In the genomic region with DNA sequence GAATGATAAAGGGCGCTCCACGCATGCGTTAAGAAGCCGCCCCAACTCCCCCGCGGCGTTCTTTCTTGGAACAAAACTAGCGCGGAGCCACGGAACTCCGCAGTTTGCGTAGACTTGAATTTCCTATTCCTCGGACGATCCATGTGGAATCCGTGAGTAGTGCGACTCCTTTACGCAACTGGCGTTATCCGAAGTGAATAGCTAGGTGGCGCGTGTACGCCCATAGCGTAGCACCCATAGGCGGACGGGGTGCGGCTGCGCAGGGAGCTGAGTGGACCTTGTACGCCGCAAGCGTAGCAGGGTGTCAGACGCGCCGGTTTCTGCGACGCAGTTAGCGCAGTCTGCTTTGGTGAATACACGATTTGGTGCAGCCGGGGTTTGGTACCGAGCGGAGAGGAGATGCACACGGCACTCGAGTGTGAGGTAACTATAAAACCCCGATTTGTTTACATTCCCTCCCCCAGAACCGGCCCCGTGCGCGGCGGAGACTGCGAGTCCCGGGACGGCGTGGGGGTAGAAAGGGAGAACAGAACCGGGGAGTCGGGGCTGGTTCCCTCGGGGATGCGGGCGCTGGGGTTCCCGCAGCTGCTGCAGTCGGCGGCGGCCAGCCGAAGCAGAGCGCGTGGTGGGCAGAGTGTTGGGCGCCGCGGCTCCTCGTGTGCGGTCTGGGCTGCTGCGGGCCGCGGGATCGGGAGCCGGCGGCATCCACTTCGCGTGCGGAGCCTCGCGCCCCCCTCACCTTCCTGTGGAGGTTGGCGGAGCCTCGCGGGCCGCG, we compare ENCODE assay signal across 8 cellular contexts. TPM values are rescaled to one million over a fixed set of nuclear protein-coding genes. Genes with fewer than 3 reads are reported as not detected.
DNase-seq lines count a peak whose midpoint lies in the region; FAIRE-seq and TF ChIP-seq lines count a peak whose summit lies in the region.

A gene with protein sequence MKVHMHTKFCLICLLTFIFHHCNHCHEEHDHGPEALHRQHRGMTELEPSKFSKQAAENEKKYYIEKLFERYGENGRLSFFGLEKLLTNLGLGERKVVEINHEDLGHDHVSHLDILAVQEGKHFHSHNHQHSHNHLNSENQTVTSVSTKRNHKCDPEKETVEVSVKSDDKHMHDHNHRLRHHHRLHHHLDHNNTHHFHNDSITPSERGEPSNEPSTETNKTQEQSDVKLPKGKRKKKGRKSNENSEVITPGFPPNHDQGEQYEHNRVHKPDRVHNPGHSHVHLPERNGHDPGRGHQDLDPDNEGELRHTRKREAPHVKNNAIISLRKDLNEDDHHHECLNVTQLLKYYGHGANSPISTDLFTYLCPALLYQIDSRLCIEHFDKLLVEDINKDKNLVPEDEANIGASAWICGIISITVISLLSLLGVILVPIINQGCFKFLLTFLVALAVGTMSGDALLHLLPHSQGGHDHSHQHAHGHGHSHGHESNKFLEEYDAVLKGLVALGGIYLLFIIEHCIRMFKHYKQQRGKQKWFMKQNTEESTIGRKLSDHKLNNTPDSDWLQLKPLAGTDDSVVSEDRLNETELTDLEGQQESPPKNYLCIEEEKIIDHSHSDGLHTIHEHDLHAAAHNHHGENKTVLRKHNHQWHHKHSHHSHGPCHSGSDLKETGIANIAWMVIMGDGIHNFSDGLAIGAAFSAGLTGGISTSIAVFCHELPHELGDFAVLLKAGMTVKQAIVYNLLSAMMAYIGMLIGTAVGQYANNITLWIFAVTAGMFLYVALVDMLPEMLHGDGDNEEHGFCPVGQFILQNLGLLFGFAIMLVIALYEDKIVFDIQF (plus strand): TSS at position 368 of the 775 bp plus-strand sequence. CDS start 22,817 bp downstream, outside the sequence.

- H3K9me3 Mint-ChIP-seq in HFFc6, result no peaks in the 10 kb centered on the region
- H3K9me3 Mint-ChIP-seq in activated naive CD4-positive, alpha-beta T cell treated with anti-CD3 and anti-CD28 coated beads, Interleukin-2, amount 10 ng/mL, durations not matched to agents 7 days and 5 days, result peaks cover under 1% of the 10 kb centered on the region

- H3K27ac Mint-ChIP-seq in HFFc6, result peak within 1 kb of the TSS; percentile 97
- peak within 1 kb of the TSS; percentile 100 for H3K27ac Mint-ChIP-seq in activated naive CD4-positive, alpha-beta T cell treated with anti-CD3 and anti-CD28 coated beads, Interleukin-2, amount 10 ng/mL, durations not matched to agents 7 days and 5 days

- peak; percentile 91 for DNase-seq in GM04503 (ENCODE audit: low read depth)
- DNase-seq in HFFc6, result peak; percentile 93
- DNase-seq in NB4 (ENCODE audit: low read depth), result peak; percentile 98
- DNase-seq in SK-N-MC (ENCODE audit: low read depth, low spot score), result peak; percentile 96
- peak; percentile 97 for DNase-seq in activated naive CD4-positive, alpha-beta T cell treated with anti-CD3 and anti-CD28 coated beads, Interleukin-2, amount 10 ng/mL, durations not matched to agents 7 days and 5 days
- DNase-seq in frontal cortex (ENCODE audit: low spot score in 2 of 2), result peak; percentile 81 to 84
- DNase-seq in neuronal stem cell (ENCODE audit: low spot score), result peak; percentile 97

- peak within 1 kb of the TSS; percentile 75 for H3K27ac ChIP-seq in SK-N-MC
- peak within 1 kb of the TSS; percentile 83 for H3K27ac ChIP-seq in neuronal stem cell (replicated peaks; ENCODE audit: low read length)

- no peaks in the 10 kb centered on the region for H3K27me3 ChIP-seq in neuronal stem cell (ENCODE audit: control insufficient read depth in 3 of 3, insufficient read depth in 3 of 3, low read depth in 1 of 3, low read length in 3 of 3)

- peak within 1 kb of the TSS; percentile 100 for H3K18ac ChIP-seq in neuronal stem cell (ENCODE audit: low read length)

- peak within 1 kb of the TSS; percentile 43 for H4K8ac ChIP-seq in neuronal stem cell (ENCODE audit: low read depth, low read length)

- peak within 1 kb of the TSS; percentile 17 for H2BK15ac ChIP-seq in neuronal stem cell (ENCODE audit: low read length)

- H3K9me3 ChIP-seq in SK-N-MC (ENCODE audit: low read depth, low read length), result no peaks in the 10 kb centered on the region
- H3K9me3 ChIP-seq in neuronal stem cell (replicated peaks in 1 of 2; ENCODE audit: control insufficient read depth in 2 of 2, insufficient read depth in 1 of 2, low read depth in 1 of 2, low read length in 2 of 2), result no peaks in the 10 kb centered on the region

- TF ChIP-seq POLR2A in NB4 (IDR thresholded peaks at IDR 0.05; ENCODE audit: extremely low read depth, insufficient read length), result peak; percentile 94

- H2BK120ac ChIP-seq in neuronal stem cell (ENCODE audit: low read depth, low read length), result no peak within 1 kb of the TSS

- peak within 1 kb of the TSS; percentile 97 for H3K14ac ChIP-seq in neuronal stem cell (ENCODE audit: low read length)

- H3K9ac ChIP-seq in SK-N-MC (ENCODE audit: insufficient read length) (peak within 1 kb of the TSS; percentile 93), neuronal stem cell (ENCODE audit: low read depth, low read length, poor library complexity) (peak within 1 kb of the TSS; percentile 98)

- no peak within 1 kb of the TSS for H2BK12ac ChIP-seq in neuronal stem cell (ENCODE audit: low read length)

- peak; percentile 97 for FAIRE-seq in frontal cortex (lab: Jason Lieb, UNC)

- peak within 1 kb of the TSS; percentile 43 for H3K4me2 ChIP-seq in neuronal stem cell (ENCODE audit: insufficient read depth, low read length, poor library complexity, severe bottlenecking)

- TF ChIP-seq CTCF in HFFc6 (IDR thresholded peaks at IDR 0.05) (peak; percentile 74), NB4 (IDR thresholded peaks at IDR 0.05; ENCODE audit: low read depth, low read length) (no peak), subcutaneous adipose tissue (IDR thresholded peaks at IDR 0.05; ENCODE audit: low read depth) (no peak)

- peak within 1 kb of the TSS; percentile 89 for H3K4ac ChIP-seq in neuronal stem cell (ENCODE audit: low read length)

- peak within 1 kb of the TSS; percentile 72 for H4K91ac ChIP-seq in neuronal stem cell (ENCODE audit: low read depth, low read length, poor library complexity)

- H2AK5ac ChIP-seq in neuronal stem cell (ENCODE audit: low read depth, low read length), result peak within 1 kb of the TSS; percentile 94

- peaks cover 2% of the 10 kb centered on the region for H3K79me1 ChIP-seq in neuronal stem cell (ENCODE audit: low read depth, low read length)

- H3K4me1 ChIP-seq in neuronal stem cell (ENCODE audit: control insufficient read depth in 2 of 2, insufficient read depth in 1 of 2, low read depth in 1 of 2, low read length in 2 of 2), result peaks cover 4% of the 10 kb centered on the region in 2 donors

- peaks cover 12% of the 10 kb centered on the region for H3K27me3 Mint-ChIP-seq in HFFc6 (ENCODE audit: insufficient read depth)
- H3K27me3 Mint-ChIP-seq in activated naive CD4-positive, alpha-beta T cell treated with anti-CD3 and anti-CD28 coated beads, Interleukin-2, amount 10 ng/mL, durations not matched to agents 7 days and 5 days, result peaks cover 13% of the 10 kb centered on the region

- H3K4me3 Mint-ChIP-seq in HFFc6, result peak within 1 kb of the TSS; percentile 96
- H3K4me3 Mint-ChIP-seq in activated naive CD4-positive, alpha-beta T cell treated with anti-CD3 and anti-CD28 coated beads, Interleukin-2, amount 10 ng/mL, durations not matched to agents 7 days and 5 days, result peak within 1 kb of the TSS; percentile 98

- H2BK5ac ChIP-seq in neuronal stem cell (ENCODE audit: low read length), result peak within 1 kb of the TSS; percentile 99

- peak within 1 kb of the TSS; percentile 87 for H3K4me3 ChIP-seq in NB4 (ENCODE audit: low read depth, low read length)
- peak within 1 kb of the TSS; percentile 92 for H3K4me3 ChIP-seq in SK-N-MC
- peak within 1 kb of the TSS; percentile 68 to 98 for H3K4me3 ChIP-seq in neuronal stem cell (ENCODE audit: low read length in 2 of 2)

- H3K36me3 Mint-ChIP-seq in HFFc6 (ENCODE audit: low read depth), result peaks cover 22% of the 10 kb centered on the region
- H3K36me3 Mint-ChIP-seq in activated naive CD4-positive, alpha-beta T cell treated with anti-CD3 and anti-CD28 coated beads, Interleukin-2, amount 10 ng/mL, durations not matched to agents 7 days and 5 days, result peaks cover 38% of the 10 kb centered on the region

- peak within 1 kb of the TSS; percentile 98 for H3K23ac ChIP-seq in neuronal stem cell (ENCODE audit: low read depth, low read length, poor library complexity)

- WGBS in neuronal stem cell (ENCODE audit: extremely low coverage in 2 of 2, insufficient read length in 2 of 2, insufficient replicate concordance in 1 of 2), 2 donors, result no CpG with 5 or more reads among the region's 85 CpGs

- peaks cover 31% of the 10 kb centered on the region for H3K4me1 Mint-ChIP-seq in HFFc6 (ENCODE audit: low read depth)
- peaks cover 21% of the 10 kb centered on the region for H3K4me1 Mint-ChIP-seq in activated naive CD4-positive, alpha-beta T cell treated with anti-CD3 and anti-CD28 coated beads, Interleukin-2, amount 10 ng/mL, durations not matched to agents 7 days and 5 days

- CTCF ChIA-PET in activated naive CD4-positive, alpha-beta T cell treated with anti-CD3 and anti-CD28 coated beads, Interleukin-2, amount 10 ng/mL, durations not matched to agents 7 days and 5 days (lab: Charles Lee), result interaction anchor here (0.7 to 1.6 kb wide), 10 partner anchors 8 to 755 kb away, joined by 3 to 13 read pairs (median 4); no protein-coding TSS in a partner anchor

- peak within 1 kb of the TSS; percentile 90 for H2AFZ ChIP-seq in neuronal stem cell (ENCODE audit: low read length)

- no peaks in the 10 kb centered on the region for H3K36me3 ChIP-seq in SK-N-MC (ENCODE audit: insufficient read depth, low read length)
- H3K36me3 ChIP-seq in neuronal stem cell (replicated peaks in 1 of 2; ENCODE audit: control insufficient read depth in 2 of 2, insufficient read depth in 2 of 2, low read length in 2 of 2), result peaks cover 0 to 11% of the 10 kb centered on the region in 2 donors

RNA-seq across cellular contexts. Expression of the gene that starts here (rescaled TPM):
- 10 to 100 TPM; 24.8 to 30.4 (median 27.7) TPM for total RNA-seq in HFFc6 (2021; fragmentation: NEBNext Ultra II Directional; extraction: Animal tissue kit (Norgen Biotek cat#: 25700))
- total RNA-seq in frontal cortex (172 TPM), subcutaneous adipose tissue (10 to 100 TPM; 13.4 to 24.0 (median 21.0) TPM)
- 86.7 TPM for polyA plus RNA-seq in neuronal stem cell (2013, experiment 1 of 2)
- polyA plus RNA-seq in neuronal stem cell (2013, experiment 2 of 2), result 88.5 TPM

Comparison
In these comparisons a context has a peak if more than half of its experiments do, and no peak if none do; other contexts are left out.
1. Peak in every context shown above with its lines: DNase-seq, H3K4me3 ChIP-seq and H3K27ac ChIP-seq.